Comparison of ENCODE assay signal across 1 cellular context in the genomic region with DNA sequence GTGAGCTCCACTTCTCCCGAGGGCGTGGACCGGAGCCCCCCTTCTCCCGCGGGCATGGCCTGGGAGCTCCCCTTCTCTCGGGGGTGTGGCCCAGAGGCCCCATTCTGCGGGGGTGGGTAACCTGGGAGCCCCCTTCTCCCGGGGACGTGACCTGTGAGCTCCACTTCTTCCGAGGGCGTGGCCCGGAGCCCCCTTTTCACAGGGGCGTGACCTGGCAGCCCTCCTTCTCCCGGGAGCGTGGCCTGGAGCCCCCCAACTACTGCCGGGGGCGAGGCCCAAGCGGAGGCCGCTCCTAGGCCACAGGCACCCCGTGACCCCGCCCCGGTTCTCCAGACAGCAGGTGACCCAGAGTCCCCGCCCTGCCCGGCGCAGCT.
TF ChIP-seq lines count a peak whose summit lies in the region.

No MANE protein-coding gene starts in this region.

TF ChIP-seq in HepG2, 621 proteins besides CTCF, POLR2A, EP300 and RAD21 (continued from another document and continues in another):
- TF ChIP-seq, protein P1, sequence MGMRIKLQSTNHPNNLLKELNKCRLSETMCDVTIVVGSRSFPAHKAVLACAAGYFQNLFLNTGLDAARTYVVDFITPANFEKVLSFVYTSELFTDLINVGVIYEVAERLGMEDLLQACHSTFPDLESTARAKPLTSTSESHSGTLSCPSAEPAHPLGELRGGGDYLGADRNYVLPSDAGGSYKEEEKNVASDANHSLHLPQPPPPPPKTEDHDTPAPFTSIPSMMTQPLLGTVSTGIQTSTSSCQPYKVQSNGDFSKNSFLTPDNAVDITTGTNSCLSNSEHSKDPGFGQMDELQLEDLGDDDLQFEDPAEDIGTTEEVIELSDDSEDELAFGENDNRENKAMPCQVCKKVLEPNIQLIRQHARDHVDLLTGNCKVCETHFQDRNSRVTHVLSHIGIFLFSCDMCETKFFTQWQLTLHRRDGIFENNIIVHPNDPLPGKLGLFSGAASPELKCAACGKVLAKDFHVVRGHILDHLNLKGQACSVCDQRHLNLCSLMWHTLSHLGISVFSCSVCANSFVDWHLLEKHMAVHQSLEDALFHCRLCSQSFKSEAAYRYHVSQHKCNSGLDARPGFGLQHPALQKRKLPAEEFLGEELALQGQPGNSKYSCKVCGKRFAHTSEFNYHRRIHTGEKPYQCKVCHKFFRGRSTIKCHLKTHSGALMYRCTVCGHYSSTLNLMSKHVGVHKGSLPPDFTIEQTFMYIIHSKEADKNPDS (CRISPR knock-in tag; IDR thresholded peaks at IDR 0.05) = no peak
- TF ChIP-seq ZNF274 (CRISPR knock-in tag; IDR thresholded peaks at IDR 0.05) = peak; percentile 63; the same call in 1 of the 2 replicates
- peak; percentile 58 for TF ChIP-seq ZEB1 (IDR thresholded peaks at IDR 0.05; ENCODE audit: insufficient replicate concordance, low read depth)
- no peak; the same call in 1 of the 2 replicates for TF ChIP-seq ZBTB7B (CRISPR knock-in tag; IDR thresholded peaks at IDR 0.05)
- TF ChIP-seq PLRG1 (conservative IDR thresholded peaks at IDR 0.05) = no peak
- no peak for TF ChIP-seq CCAR2 (optimal IDR thresholded peaks at IDR 0.05; ENCODE audit: low read depth, low read length)
- TF ChIP-seq MED8 (CRISPR knock-in tag; IDR thresholded peaks at IDR 0.05; ENCODE audit: insufficient replicate concordance) = peak; percentile 13
- peak; percentile 29; the same call in 1 of the 2 replicates for TF ChIP-seq ZNF451 (CRISPR knock-in tag; IDR thresholded peaks at IDR 0.05)
- TF ChIP-seq KDM6A (CRISPR knock-in tag; IDR thresholded peaks at IDR 0.05; ENCODE audit: low read depth) = no peak
- no peak for TF ChIP-seq ZNF687 (CRISPR knock-in tag; IDR thresholded peaks at IDR 0.05)
- no peak for TF ChIP-seq XBP1 (CRISPR knock-in tag; IDR thresholded peaks at IDR 0.05)
- peak; percentile 57; the same call in 1 of the 2 replicates for TF ChIP-seq ZNF430 (CRISPR knock-in tag; IDR thresholded peaks at IDR 0.05)
- no peak for TF ChIP-seq GATA4 (IDR thresholded peaks at IDR 0.05; ENCODE audit: borderline replicate concordance, low read depth)
- peak; percentile 84; the same call in 1 of the 2 replicates for TF ChIP-seq PHF8 (CRISPR knock-in tag; IDR thresholded peaks at IDR 0.05)
- TF ChIP-seq ZNF335 (CRISPR knock-in tag; IDR thresholded peaks at IDR 0.05) = no peak
- peak; percentile 72 for TF ChIP-seq ZNF407 (CRISPR knock-in tag; IDR thresholded peaks at IDR 0.05; ENCODE audit: not compliant biosample characterization)
- no peak for TF ChIP-seq ZNF367 (CRISPR knock-in tag; IDR thresholded peaks at IDR 0.05; ENCODE audit: borderline replicate concordance)
- TF ChIP-seq, protein P2, sequence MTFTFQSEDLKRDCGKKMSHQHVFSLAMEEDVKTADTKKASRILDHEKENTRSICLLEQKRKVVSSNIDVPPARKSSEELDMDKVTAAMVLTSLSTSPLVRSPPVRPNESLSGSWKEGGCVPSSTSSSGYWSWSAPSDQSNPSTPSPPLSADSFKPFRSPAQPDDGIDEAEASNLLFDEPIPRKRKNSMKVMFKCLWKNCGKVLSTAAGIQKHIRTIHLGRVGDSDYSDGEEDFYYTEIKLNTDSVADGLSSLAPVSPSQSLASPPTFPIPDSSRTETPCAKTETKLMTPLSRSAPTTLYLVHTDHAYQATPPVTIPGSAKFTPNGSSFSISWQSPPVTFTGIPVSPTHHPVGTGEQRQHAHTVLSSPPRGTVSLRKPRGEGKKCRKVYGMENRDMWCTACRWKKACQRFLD (CRISPR knock-in tag; IDR thresholded peaks at IDR 0.05; ENCODE audit: borderline replicate concordance) = 0 out of 2 replicates have a peak, but pooled peaks have one; percentile 27
- no peak for TF ChIP-seq ZBTB21 (CRISPR knock-in tag; IDR thresholded peaks at IDR 0.05)
- no peak for TF ChIP-seq PAF1 (CRISPR knock-in tag; IDR thresholded peaks at IDR 0.05)
- TF ChIP-seq GTF3A (CRISPR knock-in tag; conservative IDR thresholded peaks at IDR 0.05) = no peak
- TF ChIP-seq ZNF350 (CRISPR knock-in tag; IDR thresholded peaks at IDR 0.05; ENCODE audit: borderline replicate concordance, low read depth) = no peak
- TF ChIP-seq, protein P3, sequence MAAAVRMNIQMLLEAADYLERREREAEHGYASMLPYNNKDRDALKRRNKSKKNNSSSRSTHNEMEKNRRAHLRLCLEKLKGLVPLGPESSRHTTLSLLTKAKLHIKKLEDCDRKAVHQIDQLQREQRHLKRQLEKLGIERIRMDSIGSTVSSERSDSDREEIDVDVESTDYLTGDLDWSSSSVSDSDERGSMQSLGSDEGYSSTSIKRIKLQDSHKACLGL (CRISPR knock-in tag; IDR thresholded peaks at IDR 0.05) = peak; percentile 56; the same call in 1 of the 2 replicates
- no peak for TF ChIP-seq CEBPB (IDR thresholded peaks at IDR 0.05; ENCODE audit: borderline replicate concordance, low read depth, low read length)
- TF ChIP-seq ARNT2 (CRISPR knock-in tag; IDR thresholded peaks at IDR 0.05; ENCODE audit: low read depth) = no peak
- TF ChIP-seq FOXM1 (CRISPR knock-in tag; IDR thresholded peaks at IDR 0.05) = no peak
- TF ChIP-seq FOXA3 (CRISPR knock-in tag; IDR thresholded peaks at IDR 0.05) = no peak
- TF ChIP-seq ZNF225 (CRISPR knock-in tag; IDR thresholded peaks at IDR 0.05) = no peak
- TF ChIP-seq, protein P4, sequence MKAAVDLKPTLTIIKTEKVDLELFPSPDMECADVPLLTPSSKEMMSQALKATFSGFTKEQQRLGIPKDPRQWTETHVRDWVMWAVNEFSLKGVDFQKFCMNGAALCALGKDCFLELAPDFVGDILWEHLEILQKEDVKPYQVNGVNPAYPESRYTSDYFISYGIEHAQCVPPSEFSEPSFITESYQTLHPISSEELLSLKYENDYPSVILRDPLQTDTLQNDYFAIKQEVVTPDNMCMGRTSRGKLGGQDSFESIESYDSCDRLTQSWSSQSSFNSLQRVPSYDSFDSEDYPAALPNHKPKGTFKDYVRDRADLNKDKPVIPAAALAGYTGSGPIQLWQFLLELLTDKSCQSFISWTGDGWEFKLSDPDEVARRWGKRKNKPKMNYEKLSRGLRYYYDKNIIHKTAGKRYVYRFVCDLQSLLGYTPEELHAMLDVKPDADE (CRISPR knock-in tag; IDR thresholded peaks at IDR 0.05) = no peak
- no peak for TF ChIP-seq SKIL (CRISPR knock-in tag; IDR thresholded peaks at IDR 0.05; ENCODE audit: borderline replicate concordance)
- TF ChIP-seq RARA (CRISPR knock-in tag; IDR thresholded peaks at IDR 0.05) = no peak
- TF ChIP-seq MAX (IDR thresholded peaks at IDR 0.05) = no peak
- TF ChIP-seq EZH2 (conservative IDR thresholded peaks at IDR 0.05; ENCODE audit: low read depth, low read length) = no peak
- TF ChIP-seq, protein P5, sequence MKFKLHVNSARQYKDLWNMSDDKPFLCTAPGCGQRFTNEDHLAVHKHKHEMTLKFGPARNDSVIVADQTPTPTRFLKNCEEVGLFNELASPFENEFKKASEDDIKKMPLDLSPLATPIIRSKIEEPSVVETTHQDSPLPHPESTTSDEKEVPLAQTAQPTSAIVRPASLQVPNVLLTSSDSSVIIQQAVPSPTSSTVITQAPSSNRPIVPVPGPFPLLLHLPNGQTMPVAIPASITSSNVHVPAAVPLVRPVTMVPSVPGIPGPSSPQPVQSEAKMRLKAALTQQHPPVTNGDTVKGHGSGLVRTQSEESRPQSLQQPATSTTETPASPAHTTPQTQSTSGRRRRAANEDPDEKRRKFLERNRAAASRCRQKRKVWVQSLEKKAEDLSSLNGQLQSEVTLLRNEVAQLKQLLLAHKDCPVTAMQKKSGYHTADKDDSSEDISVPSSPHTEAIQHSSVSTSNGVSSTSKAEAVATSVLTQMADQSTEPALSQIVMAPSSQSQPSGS (CRISPR knock-in tag; IDR thresholded peaks at IDR 0.05) = no peak
- TF ChIP-seq HDAC6 (IDR thresholded peaks at IDR 0.05; ENCODE audit: low read depth, low read length) = no peak
- no peak for TF ChIP-seq ZNF143 (CRISPR knock-in tag; IDR thresholded peaks at IDR 0.05)
